ENCODE assay signal across 8 cellular contexts in the genomic region with DNA sequence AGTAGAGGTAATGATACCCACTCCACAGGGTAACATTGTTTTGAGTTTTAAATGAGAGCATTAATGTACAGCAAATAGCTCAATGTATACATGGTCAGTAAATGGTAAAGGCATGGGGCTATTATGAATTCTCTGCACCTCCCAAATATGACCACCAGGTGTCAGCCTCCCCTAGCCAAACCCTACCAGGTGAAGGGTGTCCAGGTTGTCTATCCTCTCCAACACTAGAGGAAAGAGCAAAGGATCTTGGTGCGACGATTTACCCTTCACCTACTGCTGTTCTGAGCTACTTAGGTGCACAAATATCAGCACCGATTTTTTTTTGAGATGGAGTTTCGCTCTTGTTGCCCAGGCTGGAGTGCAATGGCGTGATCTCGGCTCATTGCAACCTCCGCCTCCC. TPM values are rescaled to one million over a fixed set of nuclear protein-coding genes. Genes with fewer than 3 reads are reported as not detected.
DNase-seq lines count a peak whose midpoint lies in the region; ATAC-seq, FAIRE-seq and TF ChIP-seq lines count a peak whose summit lies in the region.

No MANE protein-coding gene starts in this region.

- no peaks in the 10 kb centered on the region for H4K20me1 ChIP-seq in HepG2 (ENCODE audit: insufficient read depth, low read length)

- POLR2A ChIA-PET in HepG2 (lab: Yijun Ruan, JAX): interaction anchor here (0.8 to 1.4 kb wide), 5 partner anchors 8 to 56 kb away, joined by 3 to 4 read pairs (median 4); partner anchors contain the start of gene XIAP

- CTCF ChIA-PET in HepG2 (lab: Yijun Ruan, JAX; ENCODE audit: low intra/inter-chr PET ratio, low total read pairs): interaction anchor here (0.6 to 1.1 kb wide), 3 partner anchors 48 to 143 kb away, joined by 3 to 4 read pairs (median 3); no protein-coding TSS in a partner anchor

- intact Hi-C loops in HepG2 (cut with micrococcal nuclease; ENCODE audit: unreplicated experiment): loop anchor here (1.0 to 2.0 kb wide), 3 partner anchors 52 to 127 kb away; partner anchors contain the start of gene STAG2

- ATAC-seq in GM18873 (IDR thresholded peaks at IDR 0.05; ENCODE audit: low FRiP score, unreplicated experiment): peak; percentile 60
- peak; percentile 70 for ATAC-seq in HG03103 (IDR thresholded peaks at IDR 0.05; ENCODE audit: low read depth, unreplicated experiment)
- ATAC-seq in HepG2: peak; percentile 86

- no peak overlapping the region for H2AFZ ChIP-seq in HepG2 (ENCODE audit: low read length)

- no peak overlapping the region for H3K4me3 ChIP-seq in HepG2 (replicated peaks in 1 of 3; ENCODE audit: insufficient read depth in 1 of 3, low read depth in 2 of 3, low read length in 3 of 3)

- BruUV-seq in HepG2 (replicated peaks; lab: Mats Ljungman, UMichigan): no TSS peak

- in situ Hi-C loops in HepG2 (cut with HindIII; ENCODE audit: extremely low pct_ligation_motif_present, low pct_unique_long_range_greater_than_20kb): loop anchor here (10.0 kb wide), 1 partner anchor 141 kb away; no protein-coding TSS in a partner anchor

- H3K79me2 ChIP-seq in HepG2 (ENCODE audit: insufficient read depth, low read length): no peaks in the 10 kb centered on the region

- no peak overlapping the region for H3K9ac ChIP-seq in HepG2 (ENCODE audit: insufficient read depth, low read depth, low read length)

- TF ChIP-seq POLR2A in HepG2 (IDR thresholded peaks at IDR 0.05; ENCODE audit: insufficient read depth in 1 of 2, low read depth in 2 of 2, low read length in 2 of 2): no peak

- WGBS in HepG2 (ENCODE audit: low lambda C conversion rate): 95% methylated on average over 3 of the region's 7 CpGs

- peak; percentile 90 for FAIRE-seq in HepG2 (lab: Jason Lieb, UNC)

- H3K36me3 ChIP-seq in HepG2 (replicated peaks in 1 of 2; ENCODE audit: control insufficient read depth in 1 of 2, insufficient read depth in 2 of 2, low read length in 2 of 2): no peaks in the 10 kb centered on the region

- peak; percentile 42 for DNase-seq in AG08396 (ENCODE audit: low spot score)
- DNase-seq in NCI-H2171 (lab: John Stamatoyannopoulos, UW): peak; percentile 2
- DNase-seq in activated CD4-positive, CD25-positive, alpha-beta regulatory T cell treated with anti-CD3 and anti-CD28 coated beads, Interleukin-2, amount 50 U/mL, for 16 hours (ENCODE audit: low read depth, low spot score): peak; percentile 29
- peak; percentile 74 for DNase-seq in cerebellar cortex (ENCODE audit: low spot score)
- DNase-seq in HepG2 (ENCODE audit: low spot score): peak; percentile 60
- DNase-seq in stimulated activated CD8-positive, alpha-beta memory T cell treated with anti-CD3 and anti-CD28 coated beads, Interleukin-15, amount 100 ng/mL, for 1 hour (ENCODE audit: low read depth): peak; percentile 24

- TF ChIP-seq EP300 in HepG2 (IDR thresholded peaks at IDR 0.05; ENCODE audit: low read depth in 2 of 2, low read length in 2 of 2): 0 out of 4 replicates have a peak, but pooled peaks of 1 of the 2 experiments have one; percentile 9
- no peak for TF ChIP-seq EP300 in HepG2 (CRISPR knock-in tag; IDR thresholded peaks at IDR 0.05; ENCODE audit: borderline replicate concordance)

- H3K27ac ChIP-seq in HepG2 (ENCODE audit: extremely low read length, insufficient read depth, low read length): no peak overlapping the region

- H3K27me3 ChIP-seq in HepG2 (ENCODE audit: control insufficient read depth in 1 of 2, insufficient read depth in 2 of 2, low read length in 2 of 2): no peaks in the 10 kb centered on the region

- TF ChIP-seq CTCF in HepG2 (CRISPR knock-in tag; IDR thresholded peaks at IDR 0.05): peak; percentile 83

- peak; percentile 74 for TF ChIP-seq RAD21 in HepG2 (CRISPR knock-in tag; IDR thresholded peaks at IDR 0.05)

- no peaks in the 10 kb centered on the region for H3K9me3 ChIP-seq in HepG2 (ENCODE audit: low read length)

- no peak overlapping the region for H3K4me2 ChIP-seq in HepG2 (ENCODE audit: low read depth, low read length)

- H3K4me1 ChIP-seq in HepG2 (ENCODE audit: insufficient read depth, low read length): peaks cover 56% of the 10 kb centered on the region

TF ChIP-seq in HepG2, 621 proteins besides CTCF, POLR2A, EP300 and RAD21:
- no peak for TF ChIP-seq SNAI1 (CRISPR knock-in tag; IDR thresholded peaks at IDR 0.05; ENCODE audit: borderline replicate concordance)
- peak; percentile 90 for TF ChIP-seq SMC3 (IDR thresholded peaks at IDR 0.05; ENCODE audit: low read length)
- TF ChIP-seq PPARG (CRISPR knock-in tag; conservative IDR thresholded peaks at IDR 0.05): peak; percentile 89
- peak; percentile 80 for TF ChIP-seq STAG1 (CRISPR knock-in tag; IDR thresholded peaks at IDR 0.05)
- no peak for TF ChIP-seq IRF2 (CRISPR knock-in tag; IDR thresholded peaks at IDR 0.05)
- TF ChIP-seq MED1 (CRISPR knock-in tag; IDR thresholded peaks at IDR 0.05): 0 out of 2 replicates have a peak, but pooled peaks have one; percentile 17
- peak; percentile 48; the same call in 1 of the 2 replicates for TF ChIP-seq RXRB (CRISPR knock-in tag; IDR thresholded peaks at IDR 0.05; ENCODE audit: borderline replicate concordance)
TF ChIP-seq in HepG2: peak in this region for 5.

RNA-seq across cellular contexts. Expression of gene XIAP, which starts 26.5 kb away (rescaled TPM):
- total RNA-seq in HepG2 (2016; rRNA removed; fragmentation: Illumina TruSeq; extraction: Trizol): 29.5 and 53.0 TPM in 2 replicates
- total RNA-seq in HepG2 (2016; cell fraction: cytosol; rRNA removed; fragmentation: Illumina TruSeq; extraction: Trizol; ENCODE audit: low read depth): 6.8 and 12.3 TPM in 2 replicates
- total RNA-seq in HepG2 (2016; cell fraction: insoluble cytoplasmic fraction; rRNA removed; fragmentation: Illumina TruSeq; extraction: Trizol): 28.7 and 48.6 TPM in 2 replicates
- total RNA-seq in HepG2 (2016; cell fraction: membrane; rRNA removed; fragmentation: Illumina TruSeq; extraction: Trizol): 13.6 and 23.0 TPM in 2 replicates
- 21.6 and 21.7 TPM in 2 replicates for total RNA-seq in HepG2 (2016; cell fraction: nucleus; rRNA removed; fragmentation: Illumina TruSeq; extraction: Trizol)
- polyA plus RNA-seq in HepG2 (2011; rRNA removed): 10.1 and 12.9 TPM in 2 replicates
- polyA plus RNA-seq in HepG2 (2011; cell fraction: cytosol; rRNA removed): 5.9 and 6.5 TPM in 2 replicates
- 5.7 and 6.6 TPM in 2 replicates for polyA plus RNA-seq in HepG2 (2011; cell fraction: nucleus; rRNA removed)
- 8.7 and 9.1 TPM in 2 replicates for polyA plus RNA-seq in HepG2 (2012)
- polyA plus RNA-seq in HepG2 (2016; cell fraction: cytosol; fragmentation: Illumina TruSeq; extraction: Trizol; ENCODE audit: low read depth): 2.9 and 3.8 TPM in 2 replicates
- 17.7 and 18.6 TPM in 2 replicates for polyA plus RNA-seq in HepG2 (2016; cell fraction: insoluble cytoplasmic fraction; fragmentation: Illumina TruSeq; extraction: Trizol; ENCODE audit: low read depth)
- polyA plus RNA-seq in HepG2 (2016; cell fraction: membrane; fragmentation: Illumina TruSeq; extraction: Trizol; ENCODE audit: low read depth): 3.7 and 4.0 TPM in 2 replicates
- polyA plus RNA-seq in HepG2 (2016; cell fraction: nucleus; fragmentation: Illumina TruSeq; extraction: Trizol; ENCODE audit: insufficient read depth, low read depth): 18.5 and 21.5 TPM in 2 replicates
- 8.4 and 14.4 TPM in 2 replicates for polyA minus RNA-seq in HepG2 (2011; rRNA and poly(A)+ RNA removed; ENCODE audit: low replicate concordance)
- 13.2 and 19.9 TPM in 2 replicates for polyA minus RNA-seq in HepG2 (2011; cell fraction: cytosol; rRNA and poly(A)+ RNA removed)
- 16.2 and 17.1 TPM in 2 replicates for polyA minus RNA-seq in HepG2 (2011; cell fraction: nucleus; rRNA and poly(A)+ RNA removed)

Comparison
In these comparisons a context has a peak if more than half of its experiments do, and no peak if none do; other contexts are left out.
1. DNase-seq: peak in every context shown above with its lines; median percentile 74 in cerebellar cortex; 60 in HepG2; 42 in AG08396; 29 in activated CD4-positive, CD25-positive, alpha-beta regulatory T cell treated with anti-CD3 and anti-CD28 coated beads, Interleukin-2, amount 50 U/mL, for 16 hours; 24 in stimulated activated CD8-positive, alpha-beta memory T cell treated with anti-CD3 and anti-CD28 coated beads, Interleukin-15, amount 100 ng/mL, for 1 hour; 2 in NCI-H2171.